Comparison of ENCODE assay signal across 1 cellular context in the genomic region with DNA sequence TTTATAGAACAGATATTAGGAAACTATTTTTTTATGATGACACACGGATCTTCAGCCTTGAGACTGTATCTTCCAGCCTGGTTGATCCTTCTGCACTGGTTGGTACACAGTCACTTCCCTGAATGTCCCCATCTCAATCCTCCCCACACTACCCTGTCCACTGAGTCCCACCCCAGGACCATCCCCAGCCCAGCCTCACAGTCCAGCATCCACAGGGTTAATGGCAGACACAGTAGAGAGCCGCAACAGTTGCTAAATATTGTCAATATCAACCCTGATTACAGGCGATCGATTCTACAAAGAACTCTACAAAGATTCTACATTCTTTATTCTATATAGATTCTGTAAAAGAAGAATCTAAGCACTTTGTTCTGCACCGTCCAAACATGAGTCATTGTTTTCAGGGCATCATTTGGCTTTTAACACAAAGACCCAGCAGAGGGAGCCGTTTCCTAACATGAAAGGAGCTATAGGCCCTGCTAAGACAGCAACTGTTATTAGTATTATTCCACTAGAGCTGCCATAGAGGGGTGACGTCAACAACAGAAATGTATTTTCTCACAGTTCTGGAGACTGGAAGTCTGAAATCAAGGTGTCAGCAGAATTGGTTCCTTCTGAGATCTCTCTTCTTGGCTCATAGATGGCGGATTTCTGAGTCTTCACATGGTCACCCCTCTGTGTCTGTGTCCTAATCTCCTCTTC.
TF ChIP-seq lines count a peak whose summit lies in the region.

No MANE protein-coding gene starts in this region.

TF ChIP-seq in GM23338, 12 proteins besides CTCF, POLR2A, EP300 and RAD21:
- TF ChIP-seq, protein P1, sequence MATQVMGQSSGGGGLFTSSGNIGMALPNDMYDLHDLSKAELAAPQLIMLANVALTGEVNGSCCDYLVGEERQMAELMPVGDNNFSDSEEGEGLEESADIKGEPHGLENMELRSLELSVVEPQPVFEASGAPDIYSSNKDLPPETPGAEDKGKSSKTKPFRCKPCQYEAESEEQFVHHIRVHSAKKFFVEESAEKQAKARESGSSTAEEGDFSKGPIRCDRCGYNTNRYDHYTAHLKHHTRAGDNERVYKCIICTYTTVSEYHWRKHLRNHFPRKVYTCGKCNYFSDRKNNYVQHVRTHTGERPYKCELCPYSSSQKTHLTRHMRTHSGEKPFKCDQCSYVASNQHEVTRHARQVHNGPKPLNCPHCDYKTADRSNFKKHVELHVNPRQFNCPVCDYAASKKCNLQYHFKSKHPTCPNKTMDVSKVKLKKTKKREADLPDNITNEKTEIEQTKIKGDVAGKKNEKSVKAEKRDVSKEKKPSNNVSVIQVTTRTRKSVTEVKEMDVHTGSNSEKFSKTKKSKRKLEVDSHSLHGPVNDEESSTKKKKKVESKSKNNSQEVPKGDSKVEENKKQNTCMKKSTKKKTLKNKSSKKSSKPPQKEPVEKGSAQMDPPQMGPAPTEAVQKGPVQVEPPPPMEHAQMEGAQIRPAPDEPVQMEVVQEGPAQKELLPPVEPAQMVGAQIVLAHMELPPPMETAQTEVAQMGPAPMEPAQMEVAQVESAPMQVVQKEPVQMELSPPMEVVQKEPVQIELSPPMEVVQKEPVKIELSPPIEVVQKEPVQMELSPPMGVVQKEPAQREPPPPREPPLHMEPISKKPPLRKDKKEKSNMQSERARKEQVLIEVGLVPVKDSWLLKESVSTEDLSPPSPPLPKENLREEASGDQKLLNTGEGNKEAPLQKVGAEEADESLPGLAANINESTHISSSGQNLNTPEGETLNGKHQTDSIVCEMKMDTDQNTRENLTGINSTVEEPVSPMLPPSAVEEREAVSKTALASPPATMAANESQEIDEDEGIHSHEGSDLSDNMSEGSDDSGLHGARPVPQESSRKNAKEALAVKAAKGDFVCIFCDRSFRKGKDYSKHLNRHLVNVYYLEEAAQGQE (IDR thresholded peaks at IDR 0.05; ENCODE audit: unreplicated experiment), result no peak
- no peak for TF ChIP-seq EZH2 (IDR thresholded peaks at IDR 0.05; ENCODE audit: low read depth, unreplicated experiment)
- no peak for TF ChIP-seq CREB1 (CRISPR knock-in tag; IDR thresholded peaks at IDR 0.05; ENCODE audit: low read depth)
- no peak for TF ChIP-seq POLR2AphosphoS5 (IDR thresholded peaks at IDR 0.05; ENCODE audit: low read depth)
- no peak for TF ChIP-seq EZH2phosphoT487 (IDR thresholded peaks at IDR 0.05; ENCODE audit: unreplicated experiment)
- no peak for TF ChIP-seq NANOG (IDR thresholded peaks at IDR 0.05; ENCODE audit: borderline replicate concordance)
- TF ChIP-seq ZNF114 (CRISPR knock-in tag; IDR thresholded peaks at IDR 0.05), result no peak
- no peak for TF ChIP-seq ETS1 (IDR thresholded peaks at IDR 0.05)
- TF ChIP-seq, protein P2, sequence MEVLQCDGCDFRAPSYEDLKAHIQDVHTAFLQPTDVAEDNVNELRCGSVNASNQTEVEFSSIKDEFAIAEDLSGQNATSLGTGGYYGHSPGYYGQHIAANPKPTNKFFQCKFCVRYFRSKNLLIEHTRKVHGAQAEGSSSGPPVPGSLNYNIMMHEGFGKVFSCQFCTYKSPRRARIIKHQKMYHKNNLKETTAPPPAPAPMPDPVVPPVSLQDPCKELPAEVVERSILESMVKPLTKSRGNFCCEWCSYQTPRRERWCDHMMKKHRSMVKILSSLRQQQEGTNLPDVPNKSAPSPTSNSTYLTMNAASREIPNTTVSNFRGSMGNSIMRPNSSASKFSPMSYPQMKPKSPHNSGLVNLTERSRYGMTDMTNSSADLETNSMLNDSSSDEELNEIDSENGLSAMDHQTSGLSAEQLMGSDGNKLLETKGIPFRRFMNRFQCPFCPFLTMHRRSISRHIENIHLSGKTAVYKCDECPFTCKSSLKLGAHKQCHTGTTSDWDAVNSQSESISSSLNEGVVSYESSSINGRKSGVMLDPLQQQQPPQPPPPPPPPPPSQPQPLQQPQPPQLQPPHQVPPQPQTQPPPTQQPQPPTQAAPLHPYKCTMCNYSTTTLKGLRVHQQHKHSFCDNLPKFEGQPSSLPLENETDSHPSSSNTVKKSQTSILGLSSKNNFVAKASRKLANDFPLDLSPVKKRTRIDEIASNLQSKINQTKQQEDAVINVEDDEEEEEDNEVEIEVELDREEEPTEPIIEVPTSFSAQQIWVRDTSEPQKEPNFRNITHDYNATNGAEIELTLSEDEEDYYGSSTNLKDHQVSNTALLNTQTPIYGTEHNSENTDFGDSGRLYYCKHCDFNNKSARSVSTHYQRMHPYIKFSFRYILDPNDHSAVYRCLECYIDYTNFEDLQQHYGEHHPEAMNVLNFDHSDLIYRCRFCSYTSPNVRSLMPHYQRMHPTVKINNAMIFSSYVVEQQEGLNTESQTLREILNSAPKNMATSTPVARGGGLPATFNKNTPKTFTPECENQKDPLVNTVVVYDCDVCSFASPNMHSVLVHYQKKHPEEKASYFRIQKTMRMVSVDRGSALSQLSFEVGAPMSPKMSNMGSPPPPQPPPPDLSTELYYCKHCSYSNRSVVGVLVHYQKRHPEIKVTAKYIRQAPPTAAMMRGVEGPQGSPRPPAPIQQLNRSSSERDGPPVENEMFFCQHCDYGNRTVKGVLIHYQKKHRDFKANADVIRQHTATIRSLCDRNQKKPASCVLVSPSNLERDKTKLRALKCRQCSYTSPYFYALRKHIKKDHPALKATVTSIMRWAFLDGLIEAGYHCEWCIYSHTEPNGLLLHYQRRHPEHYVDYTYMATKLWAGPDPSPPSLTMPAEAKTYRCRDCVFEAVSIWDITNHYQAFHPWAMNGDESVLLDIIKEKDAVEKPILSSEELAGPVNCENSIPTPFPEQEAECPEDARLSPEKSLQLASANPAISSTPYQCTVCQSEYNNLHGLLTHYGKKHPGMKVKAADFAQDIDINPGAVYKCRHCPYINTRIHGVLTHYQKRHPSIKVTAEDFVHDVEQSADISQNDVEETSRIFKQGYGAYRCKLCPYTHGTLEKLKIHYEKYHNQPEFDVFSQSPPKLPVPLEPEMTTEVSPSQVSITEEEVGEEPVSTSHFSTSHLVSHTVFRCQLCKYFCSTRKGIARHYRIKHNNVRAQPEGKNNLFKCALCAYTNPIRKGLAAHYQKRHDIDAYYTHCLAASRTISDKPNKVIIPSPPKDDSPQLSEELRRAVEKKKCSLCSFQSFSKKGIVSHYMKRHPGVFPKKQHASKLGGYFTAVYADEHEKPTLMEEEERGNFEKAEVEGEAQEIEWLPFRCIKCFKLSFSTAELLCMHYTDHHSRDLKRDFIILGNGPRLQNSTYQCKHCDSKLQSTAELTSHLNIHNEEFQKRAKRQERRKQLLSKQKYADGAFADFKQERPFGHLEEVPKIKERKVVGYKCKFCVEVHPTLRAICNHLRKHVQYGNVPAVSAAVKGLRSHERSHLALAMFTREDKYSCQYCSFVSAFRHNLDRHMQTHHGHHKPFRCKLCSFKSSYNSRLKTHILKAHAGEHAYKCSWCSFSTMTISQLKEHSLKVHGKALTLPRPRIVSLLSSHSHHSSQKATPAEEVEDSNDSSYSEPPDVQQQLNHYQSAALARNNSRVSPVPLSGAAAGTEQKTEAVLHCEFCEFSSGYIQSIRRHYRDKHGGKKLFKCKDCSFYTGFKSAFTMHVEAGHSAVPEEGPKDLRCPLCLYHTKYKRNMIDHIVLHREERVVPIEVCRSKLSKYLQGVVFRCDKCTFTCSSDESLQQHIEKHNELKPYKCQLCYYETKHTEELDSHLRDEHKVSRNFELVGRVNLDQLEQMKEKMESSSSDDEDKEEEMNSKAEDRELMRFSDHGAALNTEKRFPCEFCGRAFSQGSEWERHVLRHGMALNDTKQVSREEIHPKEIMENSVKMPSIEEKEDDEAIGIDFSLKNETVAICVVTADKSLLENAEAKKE (CRISPR knock-in tag; IDR thresholded peaks at IDR 0.05), result no peak
- no peak for TF ChIP-seq JUNB (IDR thresholded peaks at IDR 0.05; ENCODE audit: unreplicated experiment)
- TF ChIP-seq ZNF331 (CRISPR knock-in tag; IDR thresholded peaks at IDR 0.05; ENCODE audit: low read depth), result no peak
- TF ChIP-seq STAT1 (IDR thresholded peaks at IDR 0.05; ENCODE audit: unreplicated experiment), result no peak
